Comparison of ENCODE assay signal across 8 cellular contexts in the genomic region with DNA sequence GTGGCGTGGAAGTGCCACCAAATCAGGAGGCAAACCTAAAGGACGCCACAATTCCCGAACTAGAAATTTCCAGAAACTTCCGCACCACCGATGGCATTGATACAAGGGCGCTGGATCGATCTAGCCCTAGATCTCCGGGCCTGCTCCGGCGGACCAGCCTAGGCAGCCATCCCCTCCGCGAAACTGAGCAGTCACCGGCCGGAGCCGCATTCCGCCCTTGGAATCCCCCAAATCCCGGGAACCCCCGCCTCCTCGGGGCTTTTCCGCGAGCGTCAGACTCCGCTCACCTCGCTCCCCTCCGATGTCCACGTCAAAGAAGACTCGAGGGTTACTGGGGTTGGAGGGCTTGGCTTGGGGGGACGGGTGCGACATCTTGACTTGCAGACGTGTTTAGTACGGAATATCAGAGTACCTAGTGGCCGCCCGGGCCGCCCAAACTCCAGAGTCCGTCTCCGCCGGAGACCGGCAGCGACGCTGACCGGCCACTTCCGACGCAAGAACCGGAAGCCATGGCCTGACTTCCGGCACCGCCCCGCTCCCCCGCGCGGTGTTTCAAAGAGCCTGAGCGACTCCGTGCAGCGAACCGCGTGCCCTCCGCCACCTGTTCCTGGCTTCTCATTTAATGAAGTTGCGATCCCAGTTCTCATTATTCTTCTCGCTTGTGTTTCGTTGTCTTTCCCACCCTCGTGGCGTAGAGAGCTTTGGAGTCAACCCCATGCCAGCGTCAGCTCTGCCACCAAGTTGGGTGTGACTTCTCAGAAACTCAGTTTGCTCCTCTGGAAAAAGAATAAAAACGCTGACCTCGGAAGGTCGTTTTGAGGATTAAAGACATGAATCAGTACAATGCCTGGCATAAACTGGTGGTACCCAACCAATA. TPM values are rescaled to one million over a fixed set of nuclear protein-coding genes. Genes with fewer than 3 reads are reported as not detected.
DNase-seq lines count a peak whose midpoint lies in the region; ATAC-seq and TF ChIP-seq lines count a peak whose summit lies in the region.

A gene (minus strand): TSS at position 480 of the 877 bp plus-strand sequence. CDS start 108 bp downstream, at position 372.

- POLR2A ChIA-PET in OCI-LY7 (lab: Charles Lee) = interaction anchor here (0.6 to 0.7 kb wide), 2 partner anchors 39 to 107 kb away, joined by 3 read pairs; no protein-coding TSS in a partner anchor

- ATAC-seq in GM21526 (IDR thresholded peaks at IDR 0.05; ENCODE audit: low FRiP score, unreplicated experiment) (peak; percentile 97), mucosa of descending colon (peak; percentile 99)

- CTCF ChIA-PET in OCI-LY7 (lab: Charles Lee; ENCODE audit: unreplicated experiment) = no interaction called here

- peaks cover 33% of the 10 kb centered on the region for H3K36me3 ChIP-seq in OCI-LY7 (ENCODE audit: insufficient read depth, low read length)
- no peaks in the 10 kb centered on the region for H3K36me3 ChIP-seq in mucosa of descending colon (ENCODE audit: low read depth)

- intact Hi-C loops in OCI-LY7 (cut with micrococcal nuclease; ENCODE audit: unreplicated experiment) = loop anchor here (2.0 kb wide), 1 partner anchor 50 kb away; a partner anchor contains a TSS
- intact Hi-C loops in mucosa of descending colon (cut with DNase I, micrococcal nuclease) = loop anchor here in 1 of 2 donors (10.0 kb wide), 1 partner anchor 482 kb away; no protein-coding TSS in a partner anchor

- H3K27ac ChIP-seq in OCI-LY7 (ENCODE audit: low read depth, low read length, poor library complexity, severe bottlenecking) (peak within 1 kb of the TSS; percentile 29), epithelial cell of prostate (peak within 1 kb of the TSS; percentile 75)

- no TSS peak for BruUV-seq in OCI-LY7 (replicated peaks; lab: Mats Ljungman, UMichigan)

- H3K4me1 ChIP-seq in OCI-LY7 (ENCODE audit: insufficient read depth, low read length, poor library complexity, severe bottlenecking) (peaks cover 13% of the 10 kb centered on the region), mucosa of descending colon (ENCODE audit: low read depth) (no peaks in the 10 kb centered on the region)

- H3K79me2 ChIP-seq in OCI-LY7 (ENCODE audit: insufficient read depth, low read depth, low read length) = peaks cover 20% of the 10 kb centered on the region

- H3K4me3 ChIP-seq in OCI-LY7 (ENCODE audit: low read depth, low read length, poor library complexity, severe bottlenecking) = peak within 1 kb of the TSS; percentile 96
- H3K4me3 ChIP-seq in mucosa of descending colon = peak within 1 kb of the TSS; percentile 78

- TF ChIP-seq CTCF in OCI-LY7 (conservative IDR thresholded peaks at IDR 0.05; ENCODE audit: low read length) (no peak), mucosa of descending colon (IDR thresholded peaks at IDR 0.05) (no peak)

- H3K4me2 ChIP-seq in OCI-LY7 (ENCODE audit: low read length) = peak within 1 kb of the TSS; percentile 84

- H3K9me3 ChIP-seq in OCI-LY7 (ENCODE audit: low read length) (0 out of 2 replicates have a peak, but pooled peaks cover 4% of the 10 kb centered on the region), mucosa of descending colon (no peaks in the 10 kb centered on the region)

- peak; percentile 92 for DNase-seq in DMS 273 (lab: John Stamatoyannopoulos, UW; ENCODE audit: unreplicated experiment)
- peak; percentile 69 for DNase-seq in HuH-7 (ENCODE audit: low spot score)
- DNase-seq in OCI-LY7 (ENCODE audit: low spot score) = peak; percentile 85
- DNase-seq in activated T-cell treated with anti-CD3 and anti-CD28 coated beads for 48 hours (ENCODE audit: low read depth) = peak; percentile 83
- no peak for DNase-seq in epithelial cell of prostate (ENCODE audit: low read depth, low spot score)
- peak; percentile 92 to 93 (median 93) for DNase-seq in mucosa of descending colon
- DNase-seq in stimulated activated CD8-positive, alpha-beta memory T cell treated with anti-CD3 and anti-CD28 coated beads, Interleukin-4, amount 100 ng/mL, for 1 hour (ENCODE audit: low read depth in 2 of 2, low spot score in 1 of 2) = peak; percentile 54 to 63

- H2AFZ ChIP-seq in OCI-LY7 (ENCODE audit: low read length) = peak within 1 kb of the TSS; percentile 89

- H4K20me1 ChIP-seq in OCI-LY7 (ENCODE audit: insufficient read depth, low read length) = no peaks in the 10 kb centered on the region

- H3K9me2 ChIP-seq in OCI-LY7 (ENCODE audit: insufficient read depth, low read length) = no peaks in the 10 kb centered on the region

RNA-seq across cellular contexts. Expression of the gene that starts here (rescaled TPM):
- 27.3 and 29.9 TPM in 2 replicates for total RNA-seq in OCI-LY7 (2014; rRNA removed; shearing (Covaris generic))
- total RNA-seq in OCI-LY7 (2022) (21.2 and 25.0 TPM in 2 replicates), mucosa of descending colon (10 to 100 TPM; 19.7 to 23.9 (median 22.2) TPM)
